ENCODE assay signal across 1 cellular context in genomic region chr7:44922351-44922694, GRCh38.
TF ChIP-seq lines count a peak whose summit lies in the region.

No MANE protein-coding gene starts in this region.

TF ChIP-seq in GM23338, 12 proteins besides CTCF, POLR2A, EP300 and RAD21 (continued from another document):
- TF ChIP-seq REST (IDR thresholded peaks at IDR 0.05; ENCODE audit: unreplicated experiment) (no peak), CREB1 (CRISPR knock-in tag; IDR thresholded peaks at IDR 0.05; ENCODE audit: low read depth) (no peak), EZH2phosphoT487 (IDR thresholded peaks at IDR 0.05; ENCODE audit: unreplicated experiment) (no peak), ETS1 (IDR thresholded peaks at IDR 0.05) (no peak), STAT1 (IDR thresholded peaks at IDR 0.05; ENCODE audit: unreplicated experiment) (no peak), ZNF114 (CRISPR knock-in tag; IDR thresholded peaks at IDR 0.05) (no peak), ZNF462 (CRISPR knock-in tag; IDR thresholded peaks at IDR 0.05) (no peak)
